ENCODE assay signal across 2 cellular contexts in the genomic region with DNA sequence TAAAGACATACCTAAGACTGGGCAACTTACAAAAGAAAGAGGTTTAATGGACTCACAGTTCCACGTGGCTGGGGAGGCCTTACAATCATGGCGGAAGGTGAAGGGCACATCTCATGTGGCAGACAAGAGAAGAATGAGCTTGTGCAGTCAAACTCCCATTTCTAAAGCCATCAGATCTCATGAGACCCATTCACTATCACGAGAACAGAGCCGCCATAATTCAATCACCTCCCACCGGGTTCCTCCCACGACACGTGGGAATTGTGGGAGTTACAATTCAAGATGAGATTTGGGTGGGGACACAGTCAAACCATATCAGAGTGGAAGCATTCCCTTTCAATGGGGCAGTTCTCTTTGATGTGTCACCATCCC.
TF ChIP-seq lines count a peak whose summit lies in the region.

No MANE protein-coding gene starts in this region.

TF ChIP-seq in GM12891, 5 proteins besides CTCF, POLR2A, EP300 and RAD21:
- TF ChIP-seq SPI1 (IDR thresholded peaks at IDR 0.05; ENCODE audit: low read depth, low read length): 0 out of 2 replicates have a peak, but pooled peaks have one; percentile 12

TF ChIP-seq in GM12878, 131 proteins besides CTCF, POLR2A, EP300 and RAD21:
- peak; percentile 56; the same call in 1 of the 2 replicates for TF ChIP-seq YY1 (IDR thresholded peaks at IDR 0.05; ENCODE audit: low read depth, low read length)
- TF ChIP-seq RAD51 (IDR thresholded peaks at IDR 0.05): 0 out of 2 replicates have a peak, but pooled peaks have one; percentile 33
- TF ChIP-seq, protein P1, sequence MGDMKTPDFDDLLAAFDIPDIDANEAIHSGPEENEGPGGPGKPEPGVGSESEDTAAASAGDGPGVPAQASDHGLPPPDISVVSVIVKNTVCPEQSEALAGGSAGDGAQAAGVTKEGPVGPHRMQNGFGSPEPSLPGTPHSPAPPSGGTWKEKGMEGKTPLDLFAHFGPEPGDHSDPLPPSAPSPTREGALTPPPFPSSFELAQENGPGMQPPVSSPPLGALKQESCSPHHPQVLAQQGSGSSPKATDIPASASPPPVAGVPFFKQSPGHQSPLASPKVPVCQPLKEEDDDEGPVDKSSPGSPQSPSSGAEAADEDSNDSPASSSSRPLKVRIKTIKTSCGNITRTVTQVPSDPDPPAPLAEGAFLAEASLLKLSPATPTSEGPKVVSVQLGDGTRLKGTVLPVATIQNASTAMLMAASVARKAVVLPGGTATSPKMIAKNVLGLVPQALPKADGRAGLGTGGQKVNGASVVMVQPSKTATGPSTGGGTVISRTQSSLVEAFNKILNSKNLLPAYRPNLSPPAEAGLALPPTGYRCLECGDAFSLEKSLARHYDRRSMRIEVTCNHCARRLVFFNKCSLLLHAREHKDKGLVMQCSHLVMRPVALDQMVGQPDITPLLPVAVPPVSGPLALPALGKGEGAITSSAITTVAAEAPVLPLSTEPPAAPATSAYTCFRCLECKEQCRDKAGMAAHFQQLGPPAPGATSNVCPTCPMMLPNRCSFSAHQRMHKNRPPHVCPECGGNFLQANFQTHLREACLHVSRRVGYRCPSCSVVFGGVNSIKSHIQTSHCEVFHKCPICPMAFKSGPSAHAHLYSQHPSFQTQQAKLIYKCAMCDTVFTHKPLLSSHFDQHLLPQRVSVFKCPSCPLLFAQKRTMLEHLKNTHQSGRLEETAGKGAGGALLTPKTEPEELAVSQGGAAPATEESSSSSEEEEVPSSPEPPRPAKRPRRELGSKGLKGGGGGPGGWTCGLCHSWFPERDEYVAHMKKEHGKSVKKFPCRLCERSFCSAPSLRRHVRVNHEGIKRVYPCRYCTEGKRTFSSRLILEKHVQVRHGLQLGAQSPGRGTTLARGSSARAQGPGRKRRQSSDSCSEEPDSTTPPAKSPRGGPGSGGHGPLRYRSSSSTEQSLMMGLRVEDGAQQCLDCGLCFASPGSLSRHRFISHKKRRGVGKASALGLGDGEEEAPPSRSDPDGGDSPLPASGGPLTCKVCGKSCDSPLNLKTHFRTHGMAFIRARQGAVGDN (IDR thresholded peaks at IDR 0.05): peak; percentile 14; the same call in 1 of the 2 replicates
- TF ChIP-seq, protein P2, sequence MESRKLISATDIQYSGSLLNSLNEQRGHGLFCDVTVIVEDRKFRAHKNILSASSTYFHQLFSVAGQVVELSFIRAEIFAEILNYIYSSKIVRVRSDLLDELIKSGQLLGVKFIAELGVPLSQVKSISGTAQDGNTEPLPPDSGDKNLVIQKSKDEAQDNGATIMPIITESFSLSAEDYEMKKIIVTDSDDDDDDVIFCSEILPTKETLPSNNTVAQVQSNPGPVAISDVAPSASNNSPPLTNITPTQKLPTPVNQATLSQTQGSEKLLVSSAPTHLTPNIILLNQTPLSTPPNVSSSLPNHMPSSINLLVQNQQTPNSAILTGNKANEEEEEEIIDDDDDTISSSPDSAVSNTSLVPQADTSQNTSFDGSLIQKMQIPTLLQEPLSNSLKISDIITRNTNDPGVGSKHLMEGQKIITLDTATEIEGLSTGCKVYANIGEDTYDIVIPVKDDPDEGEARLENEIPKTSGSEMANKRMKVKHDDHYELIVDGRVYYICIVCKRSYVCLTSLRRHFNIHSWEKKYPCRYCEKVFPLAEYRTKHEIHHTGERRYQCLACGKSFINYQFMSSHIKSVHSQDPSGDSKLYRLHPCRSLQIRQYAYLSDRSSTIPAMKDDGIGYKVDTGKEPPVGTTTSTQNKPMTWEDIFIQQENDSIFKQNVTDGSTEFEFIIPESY (IDR thresholded peaks at IDR 0.05): peak; percentile 78; the same call in 1 of the 2 replicates
- 0 out of 2 replicates have a peak, but pooled peaks have one; percentile 6 for TF ChIP-seq TCF7 (IDR thresholded peaks at IDR 0.05; ENCODE audit: borderline replicate concordance)
- TF ChIP-seq ZBED1 (IDR thresholded peaks at IDR 0.05; ENCODE audit: borderline replicate concordance): 0 out of 2 replicates have a peak, but pooled peaks have one; percentile 34
- TF ChIP-seq PRDM15 (CRISPR knock-in tag; IDR thresholded peaks at IDR 0.05): 0 out of 2 replicates have a peak, but pooled peaks have one; percentile 59
